In the genomic region with DNA sequence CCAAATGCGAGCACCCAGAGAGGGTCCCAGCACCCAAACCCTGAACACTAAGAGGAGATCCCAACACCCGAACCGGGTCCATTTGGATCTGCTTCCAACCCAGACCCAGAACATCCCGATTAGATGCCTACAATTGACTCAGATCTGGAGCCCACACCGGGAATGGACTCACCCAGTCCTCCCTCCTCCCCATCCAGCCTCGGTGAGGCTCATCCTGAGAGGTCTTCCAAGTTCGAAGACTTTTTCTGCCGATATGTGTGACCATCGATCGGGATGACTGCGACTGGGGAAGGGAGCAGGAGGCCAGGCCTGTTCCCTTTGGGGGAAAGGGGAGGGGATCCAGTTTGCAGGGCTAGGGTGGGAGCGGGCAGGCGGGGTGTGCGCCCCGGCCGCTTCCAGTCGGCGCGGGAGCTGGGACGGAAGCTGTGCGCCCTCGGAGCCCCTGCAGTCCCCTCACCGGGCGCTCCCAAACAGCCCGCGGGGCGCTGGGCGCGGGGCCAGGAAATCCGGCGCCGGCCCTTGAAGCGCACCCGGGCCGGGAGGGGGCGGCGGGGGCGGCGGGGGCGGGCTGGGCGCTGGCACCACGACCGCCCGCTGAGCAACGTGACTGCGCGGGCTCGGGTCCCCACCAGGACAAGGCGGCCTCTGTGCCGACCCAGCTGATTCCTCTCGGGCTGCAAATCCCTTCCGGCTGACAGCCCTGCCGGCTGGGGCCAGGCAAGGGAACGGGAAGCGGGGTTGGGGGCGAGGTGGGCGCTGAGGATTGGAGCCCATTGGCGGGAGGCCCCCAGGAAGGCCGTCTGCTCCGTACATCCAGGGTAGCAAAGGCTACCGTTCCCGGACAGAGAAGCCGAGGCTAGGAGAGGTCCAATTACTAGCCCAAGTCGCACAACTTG, we compare ENCODE assay signal across 8 cellular contexts.
DNase-seq lines count a peak whose midpoint lies in the region; ATAC-seq and TF ChIP-seq lines count a peak whose summit lies in the region.

No MANE protein-coding gene starts in this region.

- CTCF ChIA-PET in MCF 10A (lab: Yijun Ruan, JAX) = interaction anchor here (0.6 kb wide), 1 partner anchor 33 kb away, joined by 4 read pairs; no protein-coding TSS in a partner anchor

- H3K4me3 Mint-ChIP-seq in MCF 10A (ENCODE audit: unreplicated experiment) = no peak overlapping the region
- H3K4me3 Mint-ChIP-seq in activated naive CD8-positive, alpha-beta T cell = peak overlapping the region; percentile 72

- H3K9me3 Mint-ChIP-seq in MCF 10A (ENCODE audit: unreplicated experiment) = no peaks in the 10 kb centered on the region
- no peaks in the 10 kb centered on the region for H3K9me3 Mint-ChIP-seq in activated naive CD8-positive, alpha-beta T cell (ENCODE audit: low read depth)

- H3K9ac ChIP-seq in stomach smooth muscle (ENCODE audit: low read length in 2 of 2) = peak overlapping the region; percentile 51 to 54

- TF ChIP-seq CTCF in breast epithelium (IDR thresholded peaks at IDR 0.05) (no peak), MCF 10A (IDR thresholded peaks at IDR 0.05; ENCODE audit: unreplicated experiment) (no peak), uterus (IDR thresholded peaks at IDR 0.05) (no peak)

- no peak for DNase-seq in breast epithelium (ENCODE audit: low spot score in 2 of 2)
- DNase-seq in MCF 10A (ENCODE audit: unreplicated experiment) = no peak
- no peak for DNase-seq in NCI-H187 treated with DMSO at 0.1 percent for 48 hours (lab: John Stamatoyannopoulos, UW)
- no peak for DNase-seq in uterus

- H3K4me3 ChIP-seq in breast epithelium (peak overlapping the region; percentile 32 to 76 (median 49)), iPS-18c (ENCODE audit: insufficient read depth, low read depth, low read length) (0 out of 2 replicates have a peak overlapping the region, but pooled peaks have one; percentile 24), stomach smooth muscle (ENCODE audit: low read length in 2 of 2) (peak overlapping the region; percentile 47 to 66), uterus (peak overlapping the region in 1 of 2 donors; percentile 36)

- H3K27ac Mint-ChIP-seq in MCF 10A (ENCODE audit: low read depth, unreplicated experiment) = no peak overlapping the region
- no peak overlapping the region for H3K27ac Mint-ChIP-seq in activated naive CD8-positive, alpha-beta T cell

- no TSS peak for BruUV-seq in MCF 10A (replicated peaks; lab: Mats Ljungman, UMichigan)

- POLR2A ChIA-PET in MCF 10A (lab: Yijun Ruan, JAX) = no interaction called here

- H3K27me3 ChIP-seq in breast epithelium = no peaks in the 10 kb centered on the region
- H3K27me3 ChIP-seq in stomach smooth muscle (ENCODE audit: control insufficient read depth in 1 of 2, insufficient read depth in 2 of 2, low read length in 2 of 2) = peaks cover 0 to 6% of the 10 kb centered on the region in 2 donors
- no peaks in the 10 kb centered on the region for H3K27me3 ChIP-seq in uterus

- no peaks in the 10 kb centered on the region for H3K36me3 Mint-ChIP-seq in MCF 10A (ENCODE audit: insufficient read depth, unreplicated experiment)
- H3K36me3 Mint-ChIP-seq in activated naive CD8-positive, alpha-beta T cell = no peaks in the 10 kb centered on the region

- no peaks in the 10 kb centered on the region for H3K4me1 Mint-ChIP-seq in MCF 10A (ENCODE audit: insufficient read depth, unreplicated experiment)
- H3K4me1 Mint-ChIP-seq in activated naive CD8-positive, alpha-beta T cell (ENCODE audit: low read depth) = peaks cover 9% of the 10 kb centered on the region

- ATAC-seq in HG03442 (IDR thresholded peaks at IDR 0.05; ENCODE audit: unreplicated experiment) = no peak

- TF ChIP-seq POLR2A in breast epithelium (IDR thresholded peaks at IDR 0.05) (no peak), uterus (IDR thresholded peaks at IDR 0.05) (no peak)

- no peaks in the 10 kb centered on the region for H3K27me3 Mint-ChIP-seq in MCF 10A (ENCODE audit: insufficient read depth, unreplicated experiment)
- H3K27me3 Mint-ChIP-seq in activated naive CD8-positive, alpha-beta T cell = no peaks in the 10 kb centered on the region

- intact Hi-C loops in breast epithelium (cut with DNase I; ENCODE audit: low total_unique reads) = no loop called here
- intact Hi-C loops in MCF 10A (cut with micrococcal nuclease) = no loop called here
- intact Hi-C loops in uterus (cut with DNase I; ENCODE audit: low total_unique reads) = loop anchor here (10.0 kb wide), 1 partner anchor 143 kb away; no protein-coding TSS in a partner anchor

- H3K9me3 ChIP-seq in breast epithelium = no peaks in the 10 kb centered on the region
- H3K9me3 ChIP-seq in iPS-18c (ENCODE audit: control insufficient read depth, insufficient read depth, low read length) = no peaks in the 10 kb centered on the region
- no peaks in the 10 kb centered on the region for H3K9me3 ChIP-seq in stomach smooth muscle (ENCODE audit: control insufficient read depth in 2 of 2, low read length in 2 of 2)
- H3K9me3 ChIP-seq in uterus = no peaks in the 10 kb centered on the region

- H3K4me1 ChIP-seq in breast epithelium = peaks cover 0 to 4% of the 10 kb centered on the region in 2 donors
- H3K4me1 ChIP-seq in stomach smooth muscle (ENCODE audit: control insufficient read depth, insufficient read depth, low read length) = peaks cover 12% of the 10 kb centered on the region
- no peaks in the 10 kb centered on the region for H3K4me1 ChIP-seq in uterus

- H3K36me3 ChIP-seq in breast epithelium (no peaks in the 10 kb centered on the region), stomach smooth muscle (ENCODE audit: control insufficient read depth in 2 of 2, insufficient read depth in 2 of 2, low read length in 2 of 2) (no peaks in the 10 kb centered on the region), uterus (no peaks in the 10 kb centered on the region)

- H3K27ac ChIP-seq in breast epithelium (peak overlapping the region in 1 of 2 donors; percentile 14), stomach smooth muscle (ENCODE audit: low read length) (no peak overlapping the region), uterus (no peak overlapping the region)
